15 cellular contexts compared by ENCODE assay signal in the genomic region with DNA sequence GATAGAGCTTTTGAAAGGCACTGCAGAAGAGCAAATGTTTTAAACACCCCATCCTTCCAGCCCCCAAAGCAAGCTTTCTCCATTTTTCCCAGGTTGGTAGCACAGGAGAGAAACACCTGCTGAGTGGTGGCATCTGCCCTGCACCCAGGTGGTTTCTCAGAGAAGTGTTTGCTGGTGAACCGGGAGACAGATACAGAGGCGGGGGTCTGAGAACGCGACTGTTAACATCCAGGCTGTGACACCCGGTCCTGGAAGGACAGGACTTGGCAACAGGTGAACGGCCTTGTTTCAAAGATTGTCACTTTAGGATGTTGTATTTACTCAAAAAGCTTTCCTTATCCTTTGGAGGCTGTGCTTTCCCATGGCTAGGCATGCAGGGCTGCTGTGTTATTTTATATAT.
"Had no signal": no experiment of that assay in that cellular context is flagged by ENCODE, and none has a peak within 500 bp of the region (broad histone marks: within the 10 kb centered on the region; RNA-seq: fewer than 3 reads in every experiment).

No MANE protein-coding gene starts in this region.

- H3K9me3 ChIP-seq: gastrocnemius medialis, heart right ventricle, mucosa of descending colon, neutrophil had no signal

- H3K36me3 ChIP-seq: neutrophil had no signal

- H3K4me2 ChIP-seq: smooth muscle cell had no signal

- H3K27ac ChIP-seq: gastrocnemius medialis, heart right ventricle, neutrophil had no signal

- H3K4me1 ChIP-seq: gastrocnemius medialis, heart right ventricle had no signal

- H3K4me3 Mint-ChIP-seq: naive thymus-derived CD8-positive, alpha-beta T cell had no signal

- FAIRE-seq: endometrium, islet of Langerhans had no signal

- H3K4me1 Mint-ChIP-seq: naive thymus-derived CD8-positive, alpha-beta T cell had no signal

- DNase-seq: effector memory CD4-positive, alpha-beta T cell; gastrocnemius medialis; heart right ventricle; hypothalamus; kidney glomerular epithelial cell; mucosa of descending colon; naive thymus-derived CD8-positive, alpha-beta T cell; stimulated activated CD4-positive, alpha-beta T cell treated with anti-CD3 and anti-CD28 coated beads, Interleukin-2, amount 100 ng/mL, for 48 hours; stimulated activated naive CD4-positive, alpha-beta T cell treated with Interleukin-2 at 50 U/mL for 16 hours had no signal

- H3K9me3 Mint-ChIP-seq: naive thymus-derived CD8-positive, alpha-beta T cell had no signal

- ATAC-seq: esophagus mucosa; gastrocnemius medialis; heart right ventricle; mucosa of descending colon; naive thymus-derived CD8-positive, alpha-beta T cell; right cardiac atrium had no signal

- H3K36me3 Mint-ChIP-seq: naive thymus-derived CD8-positive, alpha-beta T cell had no signal

- H3K4me3 ChIP-seq: gastrocnemius medialis, heart right ventricle, mucosa of descending colon, smooth muscle cell had no signal
